In genomic region chr3:173411288-173412064, GRCh38 we compare ENCODE assay signal across 8 cellular contexts. TPM values are rescaled to one million over a fixed set of nuclear protein-coding genes. Genes with fewer than 3 reads are reported as not detected.
DNase-seq lines count a peak whose midpoint lies in the region; ATAC-seq and TF ChIP-seq lines count a peak whose summit lies in the region.

No MANE protein-coding gene starts in this region.

- H3K4me3 Mint-ChIP-seq in glutamatergic neuron (ENCODE audit: unreplicated experiment), result no peak overlapping the region

- H3K4me1 Mint-ChIP-seq in glutamatergic neuron (ENCODE audit: low read depth, unreplicated experiment), result peaks cover 11% of the 10 kb centered on the region

- peaks cover 5% of the 10 kb centered on the region for H3K27me3 Mint-ChIP-seq in glutamatergic neuron (ENCODE audit: unreplicated experiment)

- H3K36me3 ChIP-seq in stomach smooth muscle (ENCODE audit: control insufficient read depth in 2 of 2, insufficient read depth in 2 of 2, low read length in 2 of 2), result no peaks in the 10 kb centered on the region

- H3K27ac Mint-ChIP-seq in glutamatergic neuron (ENCODE audit: unreplicated experiment), result peak overlapping the region; percentile 86
- H3K27ac Mint-ChIP-seq in activated naive CD4-positive, alpha-beta T cell treated with anti-CD3 and anti-CD28 coated beads, Interleukin-2, amount 50 U/mL, for 72 hours, result no peak overlapping the region

- H3K36me3 Mint-ChIP-seq in glutamatergic neuron (ENCODE audit: unreplicated experiment), result no peaks in the 10 kb centered on the region
- H3K36me3 Mint-ChIP-seq in activated naive CD4-positive, alpha-beta T cell treated with anti-CD3 and anti-CD28 coated beads, Interleukin-2, amount 50 U/mL, for 72 hours, result no peaks in the 10 kb centered on the region

- H3K4me1 ChIP-seq in stomach smooth muscle (ENCODE audit: control insufficient read depth, insufficient read depth, low read length), result peaks cover 6% of the 10 kb centered on the region

- H3K9me3 Mint-ChIP-seq in glutamatergic neuron (ENCODE audit: unreplicated experiment), result peaks cover 3% of the 10 kb centered on the region
- no peaks in the 10 kb centered on the region for H3K9me3 Mint-ChIP-seq in activated naive CD4-positive, alpha-beta T cell treated with anti-CD3 and anti-CD28 coated beads, Interleukin-2, amount 50 U/mL, for 72 hours

- ATAC-seq in SK-N-SH treated with all-trans-retinoic acid at 6 μM for 48 hours (peak; percentile 90), GM21825 (IDR thresholded peaks at IDR 0.05; ENCODE audit: unreplicated experiment) (no peak)
- no peak for ATAC-seq in activated naive CD4-positive, alpha-beta T cell treated with anti-CD3 and anti-CD28 coated beads, Interleukin-2, amount 50 U/mL, for 72 hours
- no peak for ATAC-seq in stimulated activated naive CD8-positive, alpha-beta T cell treated with anti-CD3 and anti-CD28 coated beads, Interleukin-15, Interleukin-2, amounts not matched to agents 100 U/mL and 50 U/mL, for 24 hours

- peak; percentile 82 for TF ChIP-seq CTCF in C4-2B (conservative IDR thresholded peaks at IDR 0.05)
- no peak for TF ChIP-seq CTCF in glutamatergic neuron (IDR thresholded peaks at IDR 0.05; ENCODE audit: partially characterized antibody, unreplicated experiment)

- H3K27ac ChIP-seq in C4-2B, result 0 out of 2 replicates have a peak overlapping the region, but pooled peaks have one; percentile 16
- no peak overlapping the region for H3K27ac ChIP-seq in stomach smooth muscle (ENCODE audit: low read length)

- peak; percentile 11 for DNase-seq in HK-2 (ENCODE audit: unreplicated experiment)
- DNase-seq in glutamatergic neuron, result no peak
- no peak for DNase-seq in activated naive CD4-positive, alpha-beta T cell treated with anti-CD3 and anti-CD28 coated beads, Interleukin-2, amount 50 U/mL, for 72 hours (ENCODE audit: low spot score in 2 of 2)
- DNase-seq in stimulated activated naive CD8-positive, alpha-beta T cell treated with anti-CD3 and anti-CD28 coated beads, Interleukin-15, Interleukin-2, amounts not matched to agents 100 U/mL and 50 U/mL, for 24 hours, result no peak

- H3K9me3 ChIP-seq in stomach smooth muscle (ENCODE audit: control insufficient read depth in 2 of 2, low read length in 2 of 2), result no peaks in the 10 kb centered on the region

- H3K9ac ChIP-seq in stomach smooth muscle (ENCODE audit: low read length in 2 of 2), result peak overlapping the region in 1 of 2 donors; percentile 22

- no peaks in the 10 kb centered on the region for H3K27me3 ChIP-seq in stomach smooth muscle (ENCODE audit: control insufficient read depth in 1 of 2, insufficient read depth in 2 of 2, low read length in 2 of 2)

- H3K4me3 ChIP-seq in stomach smooth muscle (ENCODE audit: low read length in 2 of 2), result peak overlapping the region; percentile 45 to 56

TF ChIP-seq in SK-N-SH treated with all-trans-retinoic acid at 6 μM for 48 hours, 23 proteins besides CTCF, POLR2A, EP300 and RAD21:
- TF ChIP-seq BACH2 (CRISPR knock-in tag; IDR thresholded peaks at IDR 0.05; ENCODE audit: borderline replicate concordance) (no peak), ARNTL (CRISPR knock-in tag; IDR thresholded peaks at IDR 0.05; ENCODE audit: borderline replicate concordance, low read depth) (no peak), ZC3H10 (CRISPR knock-in tag; IDR thresholded peaks at IDR 0.05) (no peak), TCF4 (CRISPR knock-in tag; IDR thresholded peaks at IDR 0.05; ENCODE audit: borderline replicate concordance) (no peak), ZNF70 (CRISPR knock-in tag; IDR thresholded peaks at IDR 0.05) (no peak)

RNA-seq across cellular contexts. Expression of gene NLGN1, which starts 13.9 kb away (rescaled TPM):
- 50.2 TPM for total RNA-seq in glutamatergic neuron (ENCODE audit: unreplicated experiment)
- total RNA-seq in activated naive CD4-positive, alpha-beta T cell treated with anti-CD3 and anti-CD28 coated beads, Interleukin-2, amount 50 U/mL, for 72 hours, result not detected

Comparison
In these comparisons a context has a peak if more than half of its experiments do, and no peak if none do; other contexts are left out.
1. RNA of gene NLGN1, which starts 13.9 kb away (total RNA-seq): 50.2 TPM in glutamatergic neuron (single experiment); not detected in activated naive CD4-positive, alpha-beta T cell treated with anti-CD3 and anti-CD28 coated beads, Interleukin-2, amount 50 U/mL, for 72 hours; every median in the first group is over 10 times any median in the second.